17 cellular contexts compared by ENCODE assay signal in genomic region chr3:70558955-70559354, GRCh38.
"Had no signal": no experiment of that assay in that cellular context is flagged by ENCODE, and none has a peak within 500 bp of the region (broad histone marks: within the 10 kb centered on the region; RNA-seq: fewer than 3 reads in every experiment).

No MANE protein-coding gene starts in this region.

- H3K36me3 ChIP-seq: colonic mucosa, esophagus muscularis mucosa, gastroesophageal sphincter, heart right ventricle, left lung, lower lobe of right lung had no signal

- H3K27ac Mint-ChIP-seq: dendritic cell treated with granulocyte-macrophage colony-stimulating factor and Interleukin-4, amounts not matched to agents 40 ng/mL and 50 ng/mL, for 4 days; mesothelial cell of epicardium; naive B cell had no signal

- H3K4me1 ChIP-seq: colonic mucosa, foreskin keratinocyte, left lung, lower lobe of right lung had no signal

- ATAC-seq: foreskin keratinocyte, gastroesophageal sphincter, heart right ventricle, left cardiac atrium, left lung, left ventricle myocardium superior, lower lobe of right lung, mucosa of descending colon had no signal

- H3K27ac ChIP-seq: colonic mucosa, esophagus muscularis mucosa, foreskin keratinocyte, gastroesophageal sphincter, heart right ventricle, left lung, lower lobe of right lung had no signal

- H3K9me3 ChIP-seq: colonic mucosa, esophagus muscularis mucosa, gastroesophageal sphincter, left lung, lower lobe of right lung, mucosa of descending colon had no signal

- H3K36me3 Mint-ChIP-seq: mesothelial cell of epicardium, naive B cell had no signal

- H3K27me3 ChIP-seq: colonic mucosa, esophagus muscularis mucosa, gastroesophageal sphincter, heart right ventricle, left lung had no signal

- H3K9me3 Mint-ChIP-seq: dendritic cell treated with granulocyte-macrophage colony-stimulating factor and Interleukin-4, amounts not matched to agents 40 ng/mL and 50 ng/mL, for 4 days had no signal

- DNase-seq: colonic mucosa; cortex of kidney; effector CD8-positive, alpha-beta T cell; foreskin keratinocyte; heart right ventricle; hippocampal formation; left cardiac atrium; left lung; left ventricle myocardium superior; lower lobe of right lung; mesenchymal stem cell; mucosa of descending colon; naive B cell had no signal

- H3K4me3 Mint-ChIP-seq: dendritic cell treated with granulocyte-macrophage colony-stimulating factor and Interleukin-4, amounts not matched to agents 40 ng/mL and 50 ng/mL, for 4 days; mesothelial cell of epicardium; naive B cell had no signal

- H3K27me3 Mint-ChIP-seq: dendritic cell treated with granulocyte-macrophage colony-stimulating factor and Interleukin-4, amounts not matched to agents 40 ng/mL and 50 ng/mL, for 4 days; naive B cell had no signal

- H3K4me3 ChIP-seq: colonic mucosa, esophagus muscularis mucosa, gastroesophageal sphincter, heart right ventricle, left lung, lower lobe of right lung, mucosa of descending colon had no signal
